Comparison of ENCODE assay signal across 8 cellular contexts in genomic region chr19:5036733-5037681, GRCh38.
DNase-seq lines count a peak whose midpoint lies in the region; ATAC-seq and TF ChIP-seq lines count a peak whose summit lies in the region.

No MANE protein-coding gene starts in this region.

- intact Hi-C loops in ovary (cut with DNase I) (loop anchor here in 1 of 4 donors (10.0 kb wide), 1 partner anchor 162 kb away; no protein-coding TSS in a partner anchor), Caco-2 (cut with micrococcal nuclease; ENCODE audit: unreplicated experiment) (no loop called here)

- no peaks in the 10 kb centered on the region for H3K9me3 Mint-ChIP-seq in Caco-2 (ENCODE audit: unreplicated experiment)

- TF ChIP-seq POLR2A in ovary (IDR thresholded peaks at IDR 0.05): no peak

- H3K4me3 ChIP-seq in ovary: no peak overlapping the region
- H3K4me3 ChIP-seq in Caco-2 (ENCODE audit: low read depth, low read length): no peak overlapping the region

- H3K27ac Mint-ChIP-seq in Caco-2 (ENCODE audit: unreplicated experiment): no peak overlapping the region

- peak overlapping the region in 1 of 2 donors; percentile 24 for H3K27ac ChIP-seq in ovary

- POLR2A ChIA-PET in Caco-2 (lab: Charles Lee): no interaction called here

- H3K36me3 ChIP-seq in ovary: no peaks in the 10 kb centered on the region
- H3K36me3 ChIP-seq in Caco-2 (ENCODE audit: control insufficient read depth, insufficient read depth, low read length): no peaks in the 10 kb centered on the region

- WGBS in ovary, 3 donors: 73 to 77% (median 77%) methylated on average over 40 of the region's 40 CpGs

- no peak for TF ChIP-seq EP300 in ovary (IDR thresholded peaks at IDR 0.05)

- BruUV-seq in Caco-2 (replicated peaks; lab: Mats Ljungman, UMichigan): no TSS peak

- peaks cover 20% of the 10 kb centered on the region for H3K4me1 ChIP-seq in ovary (ENCODE audit: insufficient read depth)
- H3K4me1 ChIP-seq in Caco-2: no peaks in the 10 kb centered on the region

- H3K36me3 Mint-ChIP-seq in Caco-2 (ENCODE audit: insufficient read depth, unreplicated experiment): peaks cover 35% of the 10 kb centered on the region

- no peak for ATAC-seq in HG02938 (IDR thresholded peaks at IDR 0.05; ENCODE audit: unreplicated experiment)

- H3K4me1 Mint-ChIP-seq in Caco-2 (ENCODE audit: low read depth, unreplicated experiment): no peaks in the 10 kb centered on the region

- DNase-seq in COLO668 (lab: John Stamatoyannopoulos, UW; ENCODE audit: unreplicated experiment) (peak; percentile 78), SHP77 treated with DMSO at 0.1 percent for 48 hours (lab: John Stamatoyannopoulos, UW) (peak; percentile 23), fibroblast of gingiva (ENCODE audit: low read depth) (peak; percentile 57), ovary (peak in 3 of 5 donors; percentile 46 to 68 (median 53)), H4 (ENCODE audit: low spot score) (no peak), UCSD-AML1 (lab: John Stamatoyannopoulos, UW; ENCODE audit: unreplicated experiment) (no peak), Caco-2 (no peak)

- no peaks in the 10 kb centered on the region for H3K27me3 ChIP-seq in ovary
- H3K27me3 ChIP-seq in Caco-2 (replicated peaks; ENCODE audit: control insufficient read depth, insufficient read depth, low read length): no peaks in the 10 kb centered on the region

- H3K9me3 ChIP-seq in ovary: no peaks in the 10 kb centered on the region
- H3K9me3 ChIP-seq in Caco-2: no peaks in the 10 kb centered on the region

- TF ChIP-seq CTCF in ovary (IDR thresholded peaks at IDR 0.05) (no peak), Caco-2 (IDR thresholded peaks at IDR 0.05; ENCODE audit: insufficient read depth in 1 of 2, low read depth in 1 of 2, low read length in 1 of 2, severe bottlenecking in 1 of 2, unreplicated experiment in 1 of 2) (no peak)

- H3K4me3 Mint-ChIP-seq in Caco-2 (ENCODE audit: unreplicated experiment): no peak overlapping the region

- H3K27me3 Mint-ChIP-seq in Caco-2 (ENCODE audit: insufficient read depth, unreplicated experiment): no peaks in the 10 kb centered on the region

- CTCF ChIA-PET in Caco-2 (lab: Charles Lee): interaction anchor here (0.6 to 0.7 kb wide), 2 partner anchors 45 to 232 kb away, joined by 3 read pairs; no protein-coding TSS in a partner anchor

Comparison
In these comparisons a context has a peak if more than half of its experiments do, and no peak if none do; other contexts are left out.
1. DNase-seq: peak in COLO668 (single experiment), SHP77 treated with DMSO at 0.1 percent for 48 hours (single experiment), fibroblast of gingiva (single experiment) and ovary (3 of 5); none in H4 (single experiment), UCSD-AML1 (single experiment) and Caco-2 (0 of 2).